In the genomic region with DNA sequence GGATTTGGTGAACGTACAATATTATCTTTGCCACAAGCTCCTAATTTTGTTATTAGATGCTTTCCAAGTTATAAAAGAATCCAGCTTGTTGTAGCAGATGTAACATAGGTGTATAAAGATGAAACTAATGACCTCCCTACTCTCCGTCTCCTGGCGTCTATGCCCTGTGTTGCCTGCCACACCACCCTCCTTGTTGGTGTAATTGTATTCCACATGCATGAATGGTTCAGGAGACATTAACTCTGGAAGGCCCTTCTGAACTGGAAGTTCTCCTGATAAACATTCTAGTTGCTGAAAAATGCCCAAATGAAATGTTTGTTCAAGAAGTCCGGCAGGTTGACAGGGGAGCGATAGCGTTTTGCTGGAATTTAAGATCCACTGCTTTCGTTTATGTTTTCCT, we compare ENCODE assay signal across 28 cellular contexts.
"Had no signal": no experiment of that assay in that cellular context is flagged by ENCODE, and none has a peak within 500 bp of the region (broad histone marks: within the 10 kb centered on the region; RNA-seq: fewer than 3 reads in every experiment).

No MANE protein-coding gene starts in this region.

- H3K36me3 ChIP-seq: esophagus squamous epithelium, heart right ventricle, neutrophil, prostate gland, suprapubic skin, tibial nerve had no signal

- H3K27me3 ChIP-seq: neutrophil, suprapubic skin, tibial nerve had no signal

- FAIRE-seq: colon, endometrium had no signal

- ATAC-seq: activated naive CD4-positive, alpha-beta T cell treated with anti-CD3 and anti-CD28 coated beads, Interleukin-2, amount 50 U/mL, for 72 hours; activated T-helper 17 cell treated with anti-CD3 and anti-CD28 coated beads, Interleukin-2, amount 50 U/mL, for 72 hours; heart right ventricle; stimulated activated naive B cell treated with anti-CD40 and anti-IgM and Interleukin-4, amounts not matched to agents 10 μg/mL and 1 μg/mL and 100 μg/mL, for 72 hours; T-helper 17 cell had no signal

- DNase-seq: activated CD4-positive, alpha-beta memory T cell treated with anti-CD3 and anti-CD28 coated beads, Interleukin-2, amount 10 ng/mL, durations not matched to agents 7 days and 5 days; activated CD4-positive, alpha-beta T cell treated with anti-CD3 and anti-CD28 coated beads, Interleukin-2, amount 10 ng/mL, durations not matched to agents 7 days and 5 days; activated CD4-positive, CD25-positive, alpha-beta regulatory T cell treated with anti-CD3 and anti-CD28 coated beads, Interleukin-2, amount 50 U/mL, for 72 hours; activated CD8-positive, alpha-beta memory T cell treated with anti-CD3 and anti-CD28 coated beads, Interleukin-2, amount 50 U/mL, for 48 hours; activated naive CD4-positive, alpha-beta T cell; activated T-cell treated with anti-CD3 and anti-CD28 coated beads, Interleukin-2, amount 50 U/mL, for 24 hours; dermis blood vessel endothelial cell; effector CD4-positive, alpha-beta T cell; esophagus squamous epithelium; foreskin melanocyte; heart right ventricle; mammary epithelial cell; naive B cell; nephron progenitor cell; stimulated activated CD4-positive, alpha-beta T cell treated with anti-CD3 and anti-CD28 coated beads, Interleukin-15, amount 100 ng/mL, for 24 hours; stimulated activated CD4-positive, alpha-beta T cell treated with anti-CD3 and anti-CD28 coated beads, Interleukin-2, amount 100 ng/mL, for 24 hours; stimulated activated naive B cell treated with anti-CD40 and anti-IgM and Interleukin-4, amounts not matched to agents 10 μg/mL and 1 μg/mL and 100 μg/mL, for 72 hours; T-helper 17 cell; T1000 had no signal

- H3K4me1 ChIP-seq: heart right ventricle, prostate gland, tibial nerve had no signal

- H3K4me3 ChIP-seq: esophagus squamous epithelium, heart right ventricle, prostate gland, suprapubic skin, tibial nerve had no signal

- H3K27ac ChIP-seq: epithelial cell of prostate, esophagus squamous epithelium, heart right ventricle, neutrophil, prostate gland, suprapubic skin, tibial nerve had no signal

- H3K9me3 ChIP-seq: esophagus squamous epithelium, neutrophil, prostate gland, suprapubic skin had no signal
